In the genomic region with DNA sequence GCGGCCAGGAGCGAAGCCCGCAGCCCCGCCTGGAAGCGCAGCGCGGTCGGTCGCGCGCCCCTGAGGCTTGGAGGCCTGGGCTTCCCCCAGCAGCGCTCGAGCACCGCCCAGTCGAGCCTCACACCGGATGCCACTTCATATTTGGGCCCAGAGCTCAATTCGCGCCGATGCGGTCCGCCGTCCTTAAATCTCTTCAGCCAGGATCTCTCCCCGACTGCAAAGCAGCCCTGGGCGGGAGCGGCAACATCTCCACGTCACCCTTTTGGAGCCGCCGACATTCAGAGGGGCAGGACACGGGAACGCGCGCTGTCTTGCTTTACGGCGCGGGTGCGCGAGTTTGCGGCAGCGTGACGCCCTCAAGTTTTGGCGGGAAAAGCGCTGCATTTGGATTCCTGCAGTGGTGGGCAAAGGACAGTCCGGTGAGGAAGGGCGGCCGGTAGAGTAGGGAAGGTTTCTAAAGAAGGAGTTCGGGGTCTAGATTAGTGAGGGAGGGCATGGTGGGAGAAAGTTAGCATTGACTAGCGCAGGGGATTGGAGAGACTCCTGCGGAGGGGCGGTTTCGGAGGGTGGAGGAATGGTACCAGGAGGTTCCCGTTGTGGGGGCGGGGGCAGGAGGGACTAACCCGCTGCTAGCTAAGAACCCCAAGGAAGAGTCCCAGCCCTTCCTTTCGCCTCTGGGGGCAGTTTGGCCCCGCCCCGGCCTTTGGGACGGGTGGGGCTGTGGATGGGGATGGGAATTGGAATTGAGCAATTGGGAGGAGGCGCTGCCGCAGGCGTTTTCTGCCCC, we compare ENCODE assay signal across 1 cellular context.
TF ChIP-seq lines count a peak whose summit lies in the region.

No MANE protein-coding gene starts in this region.

TF ChIP-seq in GM12878, 131 proteins besides CTCF, POLR2A, EP300 and RAD21 (continued from another document and continues in another):
- TF ChIP-seq, protein P1, sequence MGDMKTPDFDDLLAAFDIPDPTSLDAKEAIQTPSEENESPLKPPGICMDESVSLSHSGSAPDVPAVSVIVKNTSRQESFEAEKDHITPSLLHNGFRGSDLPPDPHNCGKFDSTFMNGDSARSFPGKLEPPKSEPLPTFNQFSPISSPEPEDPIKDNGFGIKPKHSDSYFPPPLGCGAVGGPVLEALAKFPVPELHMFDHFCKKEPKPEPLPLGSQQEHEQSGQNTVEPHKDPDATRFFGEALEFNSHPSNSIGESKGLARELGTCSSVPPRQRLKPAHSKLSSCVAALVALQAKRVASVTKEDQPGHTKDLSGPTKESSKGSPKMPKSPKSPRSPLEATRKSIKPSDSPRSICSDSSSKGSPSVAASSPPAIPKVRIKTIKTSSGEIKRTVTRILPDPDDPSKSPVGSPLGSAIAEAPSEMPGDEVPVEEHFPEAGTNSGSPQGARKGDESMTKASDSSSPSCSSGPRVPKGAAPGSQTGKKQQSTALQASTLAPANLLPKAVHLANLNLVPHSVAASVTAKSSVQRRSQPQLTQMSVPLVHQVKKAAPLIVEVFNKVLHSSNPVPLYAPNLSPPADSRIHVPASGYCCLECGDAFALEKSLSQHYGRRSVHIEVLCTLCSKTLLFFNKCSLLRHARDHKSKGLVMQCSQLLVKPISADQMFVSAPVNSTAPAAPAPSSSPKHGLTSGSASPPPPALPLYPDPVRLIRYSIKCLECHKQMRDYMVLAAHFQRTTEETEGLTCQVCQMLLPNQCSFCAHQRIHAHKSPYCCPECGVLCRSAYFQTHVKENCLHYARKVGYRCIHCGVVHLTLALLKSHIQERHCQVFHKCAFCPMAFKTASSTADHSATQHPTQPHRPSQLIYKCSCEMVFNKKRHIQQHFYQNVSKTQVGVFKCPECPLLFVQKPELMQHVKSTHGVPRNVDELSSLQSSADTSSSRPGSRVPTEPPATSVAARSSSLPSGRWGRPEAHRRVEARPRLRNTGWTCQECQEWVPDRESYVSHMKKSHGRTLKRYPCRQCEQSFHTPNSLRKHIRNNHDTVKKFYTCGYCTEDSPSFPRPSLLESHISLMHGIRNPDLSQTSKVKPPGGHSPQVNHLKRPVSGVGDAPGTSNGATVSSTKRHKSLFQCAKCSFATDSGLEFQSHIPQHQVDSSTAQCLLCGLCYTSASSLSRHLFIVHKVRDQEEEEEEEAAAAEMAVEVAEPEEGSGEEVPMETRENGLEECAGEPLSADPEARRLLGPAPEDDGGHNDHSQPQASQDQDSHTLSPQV (IDR thresholded peaks at IDR 0.05) = no peak
- TF ChIP-seq, protein P2, sequence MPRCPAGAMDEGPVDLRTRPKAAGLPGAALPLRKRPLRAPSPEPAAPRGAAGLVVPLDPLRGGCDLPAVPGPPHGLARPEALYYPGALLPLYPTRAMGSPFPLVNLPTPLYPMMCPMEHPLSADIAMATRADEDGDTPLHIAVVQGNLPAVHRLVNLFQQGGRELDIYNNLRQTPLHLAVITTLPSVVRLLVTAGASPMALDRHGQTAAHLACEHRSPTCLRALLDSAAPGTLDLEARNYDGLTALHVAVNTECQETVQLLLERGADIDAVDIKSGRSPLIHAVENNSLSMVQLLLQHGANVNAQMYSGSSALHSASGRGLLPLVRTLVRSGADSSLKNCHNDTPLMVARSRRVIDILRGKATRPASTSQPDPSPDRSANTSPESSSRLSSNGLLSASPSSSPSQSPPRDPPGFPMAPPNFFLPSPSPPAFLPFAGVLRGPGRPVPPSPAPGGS (IDR thresholded peaks at IDR 0.05; ENCODE audit: borderline replicate concordance, insufficient read depth, low read depth, low read length, poor library complexity, severe bottlenecking) = peak; percentile 14
- TF ChIP-seq SREBF1 (IDR thresholded peaks at IDR 0.05; ENCODE audit: low read length) = no peak
- TF ChIP-seq ZNF217 (IDR thresholded peaks at IDR 0.05) = no peak
- TF ChIP-seq, protein P3, sequence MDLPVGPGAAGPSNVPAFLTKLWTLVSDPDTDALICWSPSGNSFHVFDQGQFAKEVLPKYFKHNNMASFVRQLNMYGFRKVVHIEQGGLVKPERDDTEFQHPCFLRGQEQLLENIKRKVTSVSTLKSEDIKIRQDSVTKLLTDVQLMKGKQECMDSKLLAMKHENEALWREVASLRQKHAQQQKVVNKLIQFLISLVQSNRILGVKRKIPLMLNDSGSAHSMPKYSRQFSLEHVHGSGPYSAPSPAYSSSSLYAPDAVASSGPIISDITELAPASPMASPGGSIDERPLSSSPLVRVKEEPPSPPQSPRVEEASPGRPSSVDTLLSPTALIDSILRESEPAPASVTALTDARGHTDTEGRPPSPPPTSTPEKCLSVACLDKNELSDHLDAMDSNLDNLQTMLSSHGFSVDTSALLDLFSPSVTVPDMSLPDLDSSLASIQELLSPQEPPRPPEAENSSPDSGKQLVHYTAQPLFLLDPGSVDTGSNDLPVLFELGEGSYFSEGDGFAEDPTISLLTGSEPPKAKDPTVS (IDR thresholded peaks at IDR 0.05; ENCODE audit: low read depth, low read length) = no peak
- no peak for TF ChIP-seq YBX1 (IDR thresholded peaks at IDR 0.05)
- no peak for TF ChIP-seq ZNF384 (IDR thresholded peaks at IDR 0.05; ENCODE audit: borderline replicate concordance, low read depth, low read length)
- TF ChIP-seq, protein P4, sequence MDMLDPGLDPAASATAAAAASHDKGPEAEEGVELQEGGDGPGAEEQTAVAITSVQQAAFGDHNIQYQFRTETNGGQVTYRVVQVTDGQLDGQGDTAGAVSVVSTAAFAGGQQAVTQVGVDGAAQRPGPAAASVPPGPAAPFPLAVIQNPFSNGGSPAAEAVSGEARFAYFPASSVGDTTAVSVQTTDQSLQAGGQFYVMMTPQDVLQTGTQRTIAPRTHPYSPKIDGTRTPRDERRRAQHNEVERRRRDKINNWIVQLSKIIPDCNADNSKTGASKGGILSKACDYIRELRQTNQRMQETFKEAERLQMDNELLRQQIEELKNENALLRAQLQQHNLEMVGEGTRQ (IDR thresholded peaks at IDR 0.05; ENCODE audit: borderline replicate concordance, low read depth, low read length) = no peak
- peak; percentile 92 for TF ChIP-seq CREM (IDR thresholded peaks at IDR 0.05; ENCODE audit: low read depth)
- TF ChIP-seq MTA3 (IDR thresholded peaks at IDR 0.05; ENCODE audit: borderline replicate concordance, low read length) = peak; percentile 54; the same call in 1 of the 2 replicates
- no peak; the same call in 1 of the 2 replicates for TF ChIP-seq CBFB (IDR thresholded peaks at IDR 0.05; ENCODE audit: low read depth)
- TF ChIP-seq, protein P5, sequence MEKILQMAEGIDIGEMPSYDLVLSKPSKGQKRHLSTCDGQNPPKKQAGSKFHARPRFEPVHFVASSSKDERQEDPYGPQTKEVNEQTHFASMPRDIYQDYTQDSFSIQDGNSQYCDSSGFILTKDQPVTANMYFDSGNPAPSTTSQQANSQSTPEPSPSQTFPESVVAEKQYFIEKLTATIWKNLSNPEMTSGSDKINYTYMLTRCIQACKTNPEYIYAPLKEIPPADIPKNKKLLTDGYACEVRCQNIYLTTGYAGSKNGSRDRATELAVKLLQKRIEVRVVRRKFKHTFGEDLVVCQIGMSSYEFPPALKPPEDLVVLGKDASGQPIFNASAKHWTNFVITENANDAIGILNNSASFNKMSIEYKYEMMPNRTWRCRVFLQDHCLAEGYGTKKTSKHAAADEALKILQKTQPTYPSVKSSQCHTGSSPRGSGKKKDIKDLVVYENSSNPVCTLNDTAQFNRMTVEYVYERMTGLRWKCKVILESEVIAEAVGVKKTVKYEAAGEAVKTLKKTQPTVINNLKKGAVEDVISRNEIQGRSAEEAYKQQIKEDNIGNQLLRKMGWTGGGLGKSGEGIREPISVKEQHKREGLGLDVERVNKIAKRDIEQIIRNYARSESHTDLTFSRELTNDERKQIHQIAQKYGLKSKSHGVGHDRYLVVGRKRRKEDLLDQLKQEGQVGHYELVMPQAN (conservative IDR thresholded peaks at IDR 0.05) = peak; percentile 97
- TF ChIP-seq, protein P6, sequence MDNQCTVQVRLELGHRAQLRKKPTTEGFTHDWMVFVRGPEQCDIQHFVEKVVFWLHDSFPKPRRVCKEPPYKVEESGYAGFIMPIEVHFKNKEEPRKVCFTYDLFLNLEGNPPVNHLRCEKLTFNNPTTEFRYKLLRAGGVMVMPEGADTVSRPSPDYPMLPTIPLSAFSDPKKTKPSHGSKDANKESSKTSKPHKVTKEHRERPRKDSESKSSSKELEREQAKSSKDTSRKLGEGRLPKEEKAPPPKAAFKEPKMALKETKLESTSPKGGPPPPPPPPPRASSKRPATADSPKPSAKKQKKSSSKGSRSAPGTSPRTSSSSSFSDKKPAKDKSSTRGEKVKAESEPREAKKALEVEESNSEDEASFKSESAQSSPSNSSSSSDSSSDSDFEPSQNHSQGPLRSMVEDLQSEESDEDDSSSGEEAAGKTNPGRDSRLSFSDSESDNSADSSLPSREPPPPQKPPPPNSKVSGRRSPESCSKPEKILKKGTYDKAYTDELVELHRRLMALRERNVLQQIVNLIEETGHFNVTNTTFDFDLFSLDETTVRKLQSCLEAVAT (IDR thresholded peaks at IDR 0.05) = peak; percentile 68; the same call in 1 of the 2 replicates
- TF ChIP-seq, protein P7, sequence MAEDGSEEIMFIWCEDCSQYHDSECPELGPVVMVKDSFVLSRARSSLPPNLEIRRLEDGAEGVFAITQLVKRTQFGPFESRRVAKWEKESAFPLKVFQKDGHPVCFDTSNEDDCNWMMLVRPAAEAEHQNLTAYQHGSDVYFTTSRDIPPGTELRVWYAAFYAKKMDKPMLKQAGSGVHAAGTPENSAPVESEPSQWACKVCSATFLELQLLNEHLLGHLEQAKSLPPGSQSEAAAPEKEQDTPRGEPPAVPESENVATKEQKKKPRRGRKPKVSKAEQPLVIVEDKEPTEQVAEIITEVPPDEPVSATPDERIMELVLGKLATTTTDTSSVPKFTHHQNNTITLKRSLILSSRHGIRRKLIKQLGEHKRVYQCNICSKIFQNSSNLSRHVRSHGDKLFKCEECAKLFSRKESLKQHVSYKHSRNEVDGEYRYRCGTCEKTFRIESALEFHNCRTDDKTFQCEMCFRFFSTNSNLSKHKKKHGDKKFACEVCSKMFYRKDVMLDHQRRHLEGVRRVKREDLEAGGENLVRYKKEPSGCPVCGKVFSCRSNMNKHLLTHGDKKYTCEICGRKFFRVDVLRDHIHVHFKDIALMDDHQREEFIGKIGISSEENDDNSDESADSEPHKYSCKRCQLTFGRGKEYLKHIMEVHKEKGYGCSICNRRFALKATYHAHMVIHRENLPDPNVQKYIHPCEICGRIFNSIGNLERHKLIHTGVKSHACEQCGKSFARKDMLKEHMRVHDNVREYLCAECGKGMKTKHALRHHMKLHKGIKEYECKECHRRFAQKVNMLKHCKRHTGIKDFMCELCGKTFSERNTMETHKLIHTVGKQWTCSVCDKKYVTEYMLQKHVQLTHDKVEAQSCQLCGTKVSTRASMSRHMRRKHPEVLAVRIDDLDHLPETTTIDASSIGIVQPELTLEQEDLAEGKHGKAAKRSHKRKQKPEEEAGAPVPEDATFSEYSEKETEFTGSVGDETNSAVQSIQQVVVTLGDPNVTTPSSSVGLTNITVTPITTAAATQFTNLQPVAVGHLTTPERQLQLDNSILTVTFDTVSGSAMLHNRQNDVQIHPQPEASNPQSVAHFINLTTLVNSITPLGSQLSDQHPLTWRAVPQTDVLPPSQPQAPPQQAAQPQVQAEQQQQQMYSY (CRISPR knock-in tag; IDR thresholded peaks at IDR 0.05) = no peak
- no peak; the same call in none of the 2 replicates for TF ChIP-seq ZBED1 (IDR thresholded peaks at IDR 0.05; ENCODE audit: borderline replicate concordance)
- no peak for TF ChIP-seq GABPA (IDR thresholded peaks at IDR 0.05; ENCODE audit: low read depth)
- no peak for TF ChIP-seq MEF2B (IDR thresholded peaks at IDR 0.05; ENCODE audit: partially characterized antibody, poor library complexity, severe bottlenecking)
- TF ChIP-seq SRF (IDR thresholded peaks at IDR 0.05; ENCODE audit: low read depth in 2 of 2, low read length in 2 of 2) = peak; percentile 88 to 92
- peak; percentile 23; the same call in 1 of the 3 replicates for TF ChIP-seq POU2F2 (IDR thresholded peaks at IDR 0.05; ENCODE audit: borderline replicate concordance, low read depth, low read length)
- no peak for TF ChIP-seq ZNF622 (IDR thresholded peaks at IDR 0.05)
- TF ChIP-seq POLR2AphosphoS2 (IDR thresholded peaks at IDR 0.05; ENCODE audit: low read depth, low read length) = peak; percentile 96
- no peak for TF ChIP-seq NFXL1 (IDR thresholded peaks at IDR 0.05; ENCODE audit: borderline replicate concordance)
- no peak for TF ChIP-seq CHD1 (IDR thresholded peaks at IDR 0.05; ENCODE audit: low read depth, low read length)
- TF ChIP-seq, protein P8, sequence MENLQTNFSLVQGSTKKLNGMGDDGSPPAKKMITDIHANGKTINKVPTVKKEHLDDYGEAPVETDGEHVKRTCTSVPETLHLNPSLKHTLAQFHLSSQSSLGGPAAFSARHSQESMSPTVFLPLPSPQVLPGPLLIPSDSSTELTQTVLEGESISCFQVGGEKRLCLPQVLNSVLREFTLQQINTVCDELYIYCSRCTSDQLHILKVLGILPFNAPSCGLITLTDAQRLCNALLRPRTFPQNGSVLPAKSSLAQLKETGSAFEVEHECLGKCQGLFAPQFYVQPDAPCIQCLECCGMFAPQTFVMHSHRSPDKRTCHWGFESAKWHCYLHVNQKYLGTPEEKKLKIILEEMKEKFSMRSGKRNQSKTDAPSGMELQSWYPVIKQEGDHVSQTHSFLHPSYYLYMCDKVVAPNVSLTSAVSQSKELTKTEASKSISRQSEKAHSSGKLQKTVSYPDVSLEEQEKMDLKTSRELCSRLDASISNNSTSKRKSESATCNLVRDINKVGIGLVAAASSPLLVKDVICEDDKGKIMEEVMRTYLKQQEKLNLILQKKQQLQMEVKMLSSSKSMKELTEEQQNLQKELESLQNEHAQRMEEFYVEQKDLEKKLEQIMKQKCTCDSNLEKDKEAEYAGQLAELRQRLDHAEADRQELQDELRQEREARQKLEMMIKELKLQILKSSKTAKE (IDR thresholded peaks at IDR 0.05; ENCODE audit: low read depth, poor library complexity, severe bottlenecking) = peak; percentile 39
- no peak for TF ChIP-seq CBX3 (IDR thresholded peaks at IDR 0.05; ENCODE audit: borderline replicate concordance, low read depth)
- TF ChIP-seq PAX8 (IDR thresholded peaks at IDR 0.05) = no peak
- TF ChIP-seq, protein P9, sequence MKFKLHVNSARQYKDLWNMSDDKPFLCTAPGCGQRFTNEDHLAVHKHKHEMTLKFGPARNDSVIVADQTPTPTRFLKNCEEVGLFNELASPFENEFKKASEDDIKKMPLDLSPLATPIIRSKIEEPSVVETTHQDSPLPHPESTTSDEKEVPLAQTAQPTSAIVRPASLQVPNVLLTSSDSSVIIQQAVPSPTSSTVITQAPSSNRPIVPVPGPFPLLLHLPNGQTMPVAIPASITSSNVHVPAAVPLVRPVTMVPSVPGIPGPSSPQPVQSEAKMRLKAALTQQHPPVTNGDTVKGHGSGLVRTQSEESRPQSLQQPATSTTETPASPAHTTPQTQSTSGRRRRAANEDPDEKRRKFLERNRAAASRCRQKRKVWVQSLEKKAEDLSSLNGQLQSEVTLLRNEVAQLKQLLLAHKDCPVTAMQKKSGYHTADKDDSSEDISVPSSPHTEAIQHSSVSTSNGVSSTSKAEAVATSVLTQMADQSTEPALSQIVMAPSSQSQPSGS (IDR thresholded peaks at IDR 0.05; ENCODE audit: low read length) = peak; percentile 39
- peak; percentile 100 for TF ChIP-seq ASH2L (IDR thresholded peaks at IDR 0.05; ENCODE audit: borderline replicate concordance, low read depth)
- no peak for TF ChIP-seq MYC (IDR thresholded peaks at IDR 0.05; ENCODE audit: insufficient read depth, insufficient read length, insufficient replicate concordance, low read length, severe bottlenecking)
- peak; percentile 50 for TF ChIP-seq HCFC1 (IDR thresholded peaks at IDR 0.05; ENCODE audit: low read length)
- TF ChIP-seq CHD2 (IDR thresholded peaks at IDR 0.05; ENCODE audit: borderline replicate concordance, low read depth, low read length) = peak; percentile 47
- peak; percentile 26 for TF ChIP-seq BACH1 (IDR thresholded peaks at IDR 0.05; ENCODE audit: borderline replicate concordance)
- no peak for TF ChIP-seq BCL11A (IDR thresholded peaks at IDR 0.05; ENCODE audit: low read depth, low read length)
- 0 out of 2 replicates have a peak, but pooled peaks have one; percentile 1 for TF ChIP-seq SMC3 (IDR thresholded peaks at IDR 0.05; ENCODE audit: borderline replicate concordance, low read length)
- TF ChIP-seq PML (IDR thresholded peaks at IDR 0.05; ENCODE audit: low read length) = peak; percentile 89
- no peak for TF ChIP-seq ZZZ3 (IDR thresholded peaks at IDR 0.05; ENCODE audit: control insufficient read depth, insufficient read length, low read depth)
- TF ChIP-seq SUZ12 (IDR thresholded peaks at IDR 0.05; ENCODE audit: unreplicated experiment) = no peak
